ENCODE assay signal across 15 cellular contexts in genomic region chr1:5937373-5937857, GRCh38. TPM values are rescaled to one million over a fixed set of nuclear protein-coding genes. Genes with fewer than 3 reads are reported as not detected.
DNase-seq lines count a peak whose midpoint lies in the region; ATAC-seq and TF ChIP-seq lines count a peak whose summit lies in the region.
"Had no signal": no experiment of that assay in that cellular context is flagged by ENCODE, and none has a peak within 500 bp of the region (broad histone marks: within the 10 kb centered on the region; RNA-seq: fewer than 3 reads in every experiment).

No MANE protein-coding gene starts in this region.

- H3K27me3 Mint-ChIP-seq in chondrocyte (ENCODE audit: low read depth) = no peaks in the 10 kb centered on the region
- H3K27me3 Mint-ChIP-seq in immature natural killer cell (ENCODE audit: low read depth in 3 of 3) = peaks cover 0 to 3% (median 0%) of the 10 kb centered on the region in 3 donors
- H3K27me3 Mint-ChIP-seq: CD4-positive, alpha-beta memory T cell; IgD-negative memory B cell had no signal

- H3K9me3 ChIP-seq in testis (no peaks in the 10 kb centered on the region), tibial nerve (no peaks in the 10 kb centered on the region)
- H3K9me3 ChIP-seq: BE2C had no signal

- H3K4me3 Mint-ChIP-seq in chondrocyte (ENCODE audit: unreplicated experiment) (no peak overlapping the region), immature natural killer cell (no peak overlapping the region)
- H3K4me3 Mint-ChIP-seq: CD4-positive, alpha-beta memory T cell; IgD-negative memory B cell had no signal

- H3K27me3 ChIP-seq in testis = no peaks in the 10 kb centered on the region
- H3K27me3 ChIP-seq in tibial nerve = no peaks in the 10 kb centered on the region
- H3K27me3 ChIP-seq: BE2C had no signal

- no peak for TF ChIP-seq EP300 in tibial nerve (IDR thresholded peaks at IDR 0.05)

- H3K36me3 ChIP-seq in testis (ENCODE audit: low read depth, missing control alignments) = no peaks in the 10 kb centered on the region
- peaks cover 0 to 26% (median 0%) of the 10 kb centered on the region in 3 donors for H3K36me3 ChIP-seq in tibial nerve
- H3K36me3 ChIP-seq: BE2C had no signal

- no peak overlapping the region for H3K27ac ChIP-seq in testis
- peak overlapping the region in 1 of 4 donors; percentile 17 for H3K27ac ChIP-seq in tibial nerve
- H3K27ac ChIP-seq: C4-2B had no signal

- peak; percentile 22 for DNase-seq in cardiac septum (ENCODE audit: low spot score)
- DNase-seq in left ventricle myocardium superior = no peak
- DNase-seq in chondrocyte (ENCODE audit: low spot score) = peak; percentile 71
- DNase-seq in mesenteric fat pad (ENCODE audit: low spot score) = peak; percentile 83
- peak; percentile 5 for DNase-seq in testis
- DNase-seq in immature natural killer cell = no peak
- no peak for DNase-seq in tibial nerve (ENCODE audit: low spot score in 2 of 2)
- DNase-seq: ACHN, BE2C, COR-L47, HCEC 1CT had no signal

- WGBS in testis, 2 donors = 96 to 98% methylated on average over 9 of the region's 9 CpGs
- WGBS in tibial nerve, 2 donors = 96 to 97% methylated on average over 9 of the region's 9 CpGs

- H3K36me3 Mint-ChIP-seq in chondrocyte (ENCODE audit: low read depth) = no peaks in the 10 kb centered on the region
- peaks cover 0 to 7% (median 5%) of the 10 kb centered on the region in 3 donors for H3K36me3 Mint-ChIP-seq in immature natural killer cell

- ATAC-seq in left ventricle myocardium superior (no peak), HG03280 (IDR thresholded peaks at IDR 0.05; ENCODE audit: unreplicated experiment) (no peak)

- H3K9me3 Mint-ChIP-seq in chondrocyte (ENCODE audit: low read depth) = peaks cover 3% of the 10 kb centered on the region
- H3K9me3 Mint-ChIP-seq in immature natural killer cell = no peaks in the 10 kb centered on the region
- H3K9me3 Mint-ChIP-seq: CD4-positive, alpha-beta memory T cell; IgD-negative memory B cell had no signal

- no peaks in the 10 kb centered on the region for H3K4me1 ChIP-seq in testis
- peaks cover 0 to 53% (median 9%) of the 10 kb centered on the region in 4 donors for H3K4me1 ChIP-seq in tibial nerve
- H3K4me1 ChIP-seq: BE2C had no signal

- H3K27ac Mint-ChIP-seq in chondrocyte (ENCODE audit: unreplicated experiment) (no peak overlapping the region), immature natural killer cell (no peak overlapping the region)
- H3K27ac Mint-ChIP-seq: CD4-positive, alpha-beta memory T cell; IgD-negative memory B cell had no signal

- H3K4me3 ChIP-seq in testis (no peak overlapping the region), tibial nerve (no peak overlapping the region)

- TF ChIP-seq POLR2A in testis (IDR thresholded peaks at IDR 0.05) (no peak), tibial nerve (IDR thresholded peaks at IDR 0.05) (no peak)

- H3K4me1 Mint-ChIP-seq in chondrocyte (ENCODE audit: low read depth) = peaks cover 35% of the 10 kb centered on the region
- H3K4me1 Mint-ChIP-seq in immature natural killer cell = peaks cover 0 to 3% of the 10 kb centered on the region in 2 donors
- H3K4me1 Mint-ChIP-seq: IgD-negative memory B cell had no signal

- TF ChIP-seq CTCF in chondrocyte (IDR thresholded peaks at IDR 0.05) (no peak), testis (IDR thresholded peaks at IDR 0.05) (no peak), tibial nerve (IDR thresholded peaks at IDR 0.05) (no peak)

- intact Hi-C loops in cardiac septum (cut with DNase I) (no loop called here), left ventricle myocardium superior (cut with micrococcal nuclease) (no loop called here), testis (cut with DNase I; ENCODE audit: low total_unique reads) (no loop called here)

RNA-seq across cellular contexts. Expression of gene NPHP4, which starts 54.8 kb away (rescaled TPM):
- total RNA-seq in cardiac septum (6.6 TPM), left ventricle myocardium superior (4.9 TPM), chondrocyte (7.6 to 11.9 TPM (median 8.7 TPM) in 3 replicates), mesenteric fat pad (37.6 TPM), testis (10 to 100 TPM; 49.4 to 65.9 TPM), tibial nerve (10 to 100 TPM; 14.7 to 34.5 (median 28.0) TPM)
- polyA plus RNA-seq in testis (ENCODE audit: insufficient read depth, low read depth, low replicate concordance) (26.3 TPM), immature natural killer cell (1 to 10 TPM in 1 of 3 donors, under 1 TPM in 2; 0.59 to 1.4 (median 1.00) TPM)

Comparison
In these comparisons a context has a peak if more than half of its experiments do, and no peak if none do; other contexts are left out.
1. DNase-seq: peak in cardiac septum (single experiment), chondrocyte (single experiment), mesenteric fat pad (single experiment) and testis (single experiment); none in left ventricle myocardium superior (single experiment), immature natural killer cell (0 of 3) and tibial nerve (0 of 2).